Comparison of ENCODE assay signal across 18 cellular contexts in genomic region chr21:45156459-45156858, GRCh38.
A peak's percentile ranks its signal among the peaks of the same experiment; 100 is the strongest.
DNase-seq lines count a peak whose midpoint lies in the region; ATAC-seq, FAIRE-seq and TF ChIP-seq lines count a peak whose summit lies in the region.
"Had no signal": no experiment of that assay in that cellular context is flagged by ENCODE, and none has a peak within 500 bp of the region (broad histone marks: within the 10 kb centered on the region; RNA-seq: fewer than 3 reads in every experiment).

No MANE protein-coding gene starts in this region.

- CTCF ChIA-PET in K562 (lab: Yijun Ruan, JAX; ENCODE audit: low intra/inter-chr PET ratio) = no interaction called here

- POLR2A ChIA-PET in K562 (lab: Yijun Ruan, JAX) = no interaction called here

- TF ChIP-seq RAD21 in K562 (CRISPR knock-in tag; conservative IDR thresholded peaks at IDR 0.05 in 1 of 2, IDR thresholded peaks at IDR 0.05 in 1 of 2) = no peak

- H3K9me1 ChIP-seq in K562 (ENCODE audit: control insufficient read depth, insufficient read depth, low read length) = no peaks in the 10 kb centered on the region

- H3K9me2 ChIP-seq in GM23248 (ENCODE audit: insufficient read depth) = no peaks in the 10 kb centered on the region

- peaks cover 18% of the 10 kb centered on the region for H3F3A ChIP-seq in GM23248 (ENCODE audit: insufficient read depth)

- no peaks in the 10 kb centered on the region for H4K20me1 ChIP-seq in K562 (replicated peaks; ENCODE audit: control insufficient read depth, insufficient read depth, low read length)
- no peaks in the 10 kb centered on the region for H4K20me1 ChIP-seq in GM23248 (ENCODE audit: insufficient read depth)

- BruUV-seq in K562 (replicated peaks; lab: Mats Ljungman, UMichigan) = no TSS peak

- H3K27me3 ChIP-seq in K562 (ENCODE audit: control insufficient read depth in 2 of 2, insufficient read depth in 2 of 2, low read length in 2 of 2) (peaks cover 0 to 10% of the 10 kb centered on the region in 2 experiments; a peak in 1 of 5 replicates), GM23248 (replicated peaks; ENCODE audit: insufficient read depth) (no peaks in the 10 kb centered on the region), upper lobe of right lung (no peaks in the 10 kb centered on the region)
- H3K27me3 ChIP-seq: BE2C had no signal

- in situ Hi-C loops in K562 (cut with MboI) (no loop called here), GM23248 (cut with MboI) (no loop called here)

- H3K79me2 ChIP-seq in K562 (ENCODE audit: control insufficient read depth, insufficient read depth, low read length) (no peaks in the 10 kb centered on the region), GM23248 (ENCODE audit: insufficient read depth) (peaks cover 5% of the 10 kb centered on the region; the same call in 1 of the 2 replicates)

- no peak for TF ChIP-seq EP300 in K562 (IDR thresholded peaks at IDR 0.05; ENCODE audit: low read length)

- peak; percentile 4 to 9 for DNase-seq in activated T-cell treated with anti-CD3 and anti-CD28 coated beads, Interleukin-2, amount 50 U/mL, for 48 hours
- no peak for DNase-seq in activated T-cell treated with anti-CD3 and anti-CD28 coated beads for 4 hours
- DNase-seq in K562 (ENCODE audit: extremely low read depth in 1 of 4, low spot score in 3 of 4) = no peak
- peak; percentile 58 for DNase-seq in coronary artery (ENCODE audit: low spot score)
- DNase-seq in stimulated activated CD8-positive, alpha-beta memory T cell treated with anti-CD3 and anti-CD28 coated beads, Interleukin-4, amount 100 ng/mL, for 48 hours = peak; percentile 12
- DNase-seq in GM23248 = no peak
- DNase-seq in upper lobe of right lung = no peak
- DNase-seq in erythroblast (lab: John Stamatoyannopoulos, UW) = no peak
- DNase-seq: BE2C; CD4-positive, alpha-beta memory T cell; DMS153; DMS79 treated with DMSO at 0.1 percent for 48 hours; GF-D8; HFFc6 had no signal

- H3K4me2 ChIP-seq in K562 (ENCODE audit: insufficient read depth, low read length) = no peak overlapping the region
- no peak overlapping the region for H3K4me2 ChIP-seq in GM23248 (ENCODE audit: unreplicated experiment)
- H3K4me2 ChIP-seq: A549 had no signal

- no peak for ATAC-seq in K562
- ATAC-seq in upper lobe of right lung = no peak
- ATAC-seq: A549 had no signal

- no peak for TF ChIP-seq POLR2A in K562 (conservative IDR thresholded peaks at IDR 0.05)
- no peak for TF ChIP-seq POLR2A in erythroblast (IDR thresholded peaks at IDR 0.05; ENCODE audit: low read length)

- H3K27ac ChIP-seq in K562 (ENCODE audit: extremely low read depth, low read depth, low read length) (no peak overlapping the region), coronary artery (no peak overlapping the region), GM23248 (no peak overlapping the region), upper lobe of right lung (no peak overlapping the region)
- H3K27ac ChIP-seq: A549, C4-2B had no signal

- peaks cover 13 to 19% of the 10 kb centered on the region in 2 experiments; a peak in 4 of 5 replicates for H3K4me1 ChIP-seq in K562 (replicated peaks in 1 of 2; ENCODE audit: control insufficient read depth in 2 of 2, insufficient read depth in 2 of 2, low read length in 2 of 2)
- peaks cover 21% of the 10 kb centered on the region for H3K4me1 ChIP-seq in GM23248 (ENCODE audit: insufficient read depth)
- no peaks in the 10 kb centered on the region for H3K4me1 ChIP-seq in upper lobe of right lung
- H3K4me1 ChIP-seq: A549, HAP-1 had no signal

- H3K36me3 ChIP-seq in K562 (ENCODE audit: control insufficient read depth, insufficient read depth, low read length) (no peaks in the 10 kb centered on the region), GM23248 (ENCODE audit: low read depth) (no peaks in the 10 kb centered on the region), upper lobe of right lung (peaks cover 15% of the 10 kb centered on the region)
- H3K36me3 ChIP-seq: BE2C, HAP-1 had no signal

- intact Hi-C loops in K562 (cut with micrococcal nuclease) (no loop called here), upper lobe of right lung (cut with DNase I) (no loop called here)

- H2AFZ ChIP-seq in K562 (ENCODE audit: low read depth, low read length) (no peak overlapping the region), GM23248 (no peak overlapping the region)

- TF ChIP-seq CTCF in K562 (IDR thresholded peaks at IDR 0.05 in 2 of 3, conservative IDR thresholded peaks at IDR 0.05 in 1 of 3; ENCODE audit: insufficient read depth in 2 of 3, low read depth in 1 of 3, low read length in 3 of 3) = no peak
- TF ChIP-seq CTCF in coronary artery (IDR thresholded peaks at IDR 0.05) = no peak
- TF ChIP-seq CTCF in upper lobe of right lung (IDR thresholded peaks at IDR 0.05) = no peak

- WGBS in K562 (ENCODE audit: insufficient coverage, low coverage, missing lambda C conversion rate) = 0% methylated on average over 2 of the region's 3 CpGs
- WGBS in GM23248 (ENCODE audit: low coverage in 1 of 2, low lambda C conversion rate in 2 of 2, missing lambda C conversion rate in 2 of 2), 2 experiments = 98 to 100% methylated on average over 2 to 3 of the region's 3 CpGs

- H3K9ac ChIP-seq in K562 (ENCODE audit: insufficient read depth in 1 of 2, low read depth in 2 of 2, low read length in 2 of 2) (no peak overlapping the region), GM23248 (no peak overlapping the region)

- H3K9me3 ChIP-seq in K562 (replicated peaks; ENCODE audit: control insufficient read depth, insufficient read depth, low read depth, low read length) (no peaks in the 10 kb centered on the region), GM23248 (ENCODE audit: low read depth) (no peaks in the 10 kb centered on the region), upper lobe of right lung (no peaks in the 10 kb centered on the region)
- H3K9me3 ChIP-seq: A549, BE2C, HAP-1 had no signal

- H3K4me3 ChIP-seq in K562 (no peak overlapping the region), coronary artery (no peak overlapping the region), GM23248 (no peak overlapping the region), upper lobe of right lung (no peak overlapping the region)
- H3K4me3 ChIP-seq: A549, HAP-1 had no signal

- no peak for FAIRE-seq in K562 (lab: Jason Lieb, UNC)
- FAIRE-seq: A549, GM19239 had no signal

TF ChIP-seq in K562, 482 proteins besides CTCF, POLR2A, EP300 and RAD21:
- TF ChIP-seq EGR1 (conservative IDR thresholded peaks at IDR 0.05) (peak; percentile 43; the same call in 1 of the 2 replicates), ELF4 (CRISPR knock-in tag; IDR thresholded peaks at IDR 0.05) (no peak)

Comparison
In these comparisons a context has a peak if more than half of its experiments do, and no peak if none do; other contexts are left out.
1. DNase-seq: peak in activated T-cell treated with anti-CD3 and anti-CD28 coated beads, Interleukin-2, amount 50 U/mL, for 48 hours (2 of 2), coronary artery (single experiment) and stimulated activated CD8-positive, alpha-beta memory T cell treated with anti-CD3 and anti-CD28 coated beads, Interleukin-4, amount 100 ng/mL, for 48 hours (single experiment); none in activated T-cell treated with anti-CD3 and anti-CD28 coated beads for 4 hours (single experiment), K562 (0 of 4), GM23248 (single experiment), upper lobe of right lung (single experiment) and erythroblast (0 of 2).